ENCODE assay signal across 1 cellular context in genomic region chr6:159952289-159953005, GRCh38.
TF ChIP-seq lines count a peak whose summit lies in the region.

No MANE protein-coding gene starts in this region.

TF ChIP-seq in GM23338, 12 proteins besides CTCF, POLR2A, EP300 and RAD21 (continued from another document):
- TF ChIP-seq REST (IDR thresholded peaks at IDR 0.05; ENCODE audit: unreplicated experiment) (no peak), EZH2phosphoT487 (IDR thresholded peaks at IDR 0.05; ENCODE audit: unreplicated experiment) (no peak), STAT1 (IDR thresholded peaks at IDR 0.05; ENCODE audit: unreplicated experiment) (no peak), CREB1 (CRISPR knock-in tag; IDR thresholded peaks at IDR 0.05; ENCODE audit: low read depth) (no peak), ZNF462 (CRISPR knock-in tag; IDR thresholded peaks at IDR 0.05) (no peak), JUNB (IDR thresholded peaks at IDR 0.05; ENCODE audit: unreplicated experiment) (no peak), ZNF331 (CRISPR knock-in tag; IDR thresholded peaks at IDR 0.05; ENCODE audit: low read depth) (no peak)
